Comparison of ENCODE assay signal across 14 cellular contexts in genomic region chr17:58641937-58642336, GRCh38. TPM values are rescaled to one million over a fixed set of nuclear protein-coding genes. Genes with fewer than 3 reads are reported as not detected.
DNase-seq lines count a peak whose midpoint lies in the region; ATAC-seq and TF ChIP-seq lines count a peak whose summit lies in the region.
"Had no signal": no experiment of that assay in that cellular context is flagged by ENCODE, and none has a peak within 500 bp of the region (broad histone marks: within the 10 kb centered on the region; RNA-seq: fewer than 3 reads in every experiment).

No MANE protein-coding gene starts in this region.

- peak overlapping the region in 10 of 11 experiments; percentile 9 to 51 (median 32); a peak in 16 of 22 replicates for H3K4me2 ChIP-seq in BLaER1 treated with 17β-estradiol and CSF1 and Interleukin-3, amounts not matched to agents 10 nM and 100 nM

- no peaks in the 10 kb centered on the region for H3K4me1 Mint-ChIP-seq in natural killer cell
- no peaks in the 10 kb centered on the region for H3K4me1 Mint-ChIP-seq in activated CD4-positive, alpha-beta T cell treated with anti-CD3 and anti-CD28 coated beads, Interleukin-2, amount 10 ng/mL, durations not matched to agents 7 days and 5 days

- POLR2A ChIA-PET in HEK293 (lab: Yijun Ruan, JAX) = interaction anchor here (5.7 kb wide), 1 partner anchor 10 kb away, joined by 55 read pairs; no protein-coding TSS in a partner anchor
- POLR2A ChIA-PET in activated CD4-positive, alpha-beta T cell treated with anti-CD3 and anti-CD28 coated beads, Interleukin-2, amount 10 ng/mL, durations not matched to agents 7 days and 5 days (lab: Charles Lee) = no interaction called here

- H3K27ac Mint-ChIP-seq in natural killer cell = no peak overlapping the region
- H3K27ac Mint-ChIP-seq in activated CD4-positive, alpha-beta T cell treated with anti-CD3 and anti-CD28 coated beads, Interleukin-2, amount 10 ng/mL, durations not matched to agents 7 days and 5 days = no peak overlapping the region

- intact Hi-C loops in natural killer cell (cut with micrococcal nuclease) = no loop called here

- DNase-seq in SK-MEL-5 (ENCODE audit: low read depth, low spot score) (peak; percentile 25), iris pigment epithelial cell (ENCODE audit: low read depth) (peak; percentile 15), mesenteric fat pad (ENCODE audit: low spot score) (no peak), DMS53 treated with DMSO at 0.1 percent for 48 hours (lab: John Stamatoyannopoulos, UW; ENCODE audit: unreplicated experiment) (no peak), natural killer cell (no peak)
- no peak for DNase-seq in activated CD4-positive, alpha-beta T cell treated with anti-CD3 and anti-CD28 coated beads, Interleukin-2, amount 10 ng/mL, durations not matched to agents 7 days and 5 days
- DNase-seq: NCI-H1048, NCI-H2107, NCI-H345, Right ventricle myocardium superior had no signal

- H3K27ac ChIP-seq in BLaER1 treated with 17β-estradiol and CSF1 and Interleukin-3, amounts not matched to agents 10 nM and 100 nM = peak overlapping the region in 4 of 11 experiments; percentile 23 to 56 (median 27); a peak in 8 of 22 replicates
- H3K27ac ChIP-seq in HEK293 (ENCODE audit: extremely low read depth, low read depth, low read length) = no peak overlapping the region
- H3K27ac ChIP-seq: C4-2B had no signal

- CTCF ChIA-PET in HEK293 (lab: Yijun Ruan, JAX) = interaction anchor here (0.6 kb wide), 1 partner anchor 123 kb away, joined by 4 read pairs; no protein-coding TSS in a partner anchor
- CTCF ChIA-PET in activated CD4-positive, alpha-beta T cell treated with anti-CD3 and anti-CD28 coated beads, Interleukin-2, amount 10 ng/mL, durations not matched to agents 7 days and 5 days (lab: Charles Lee) = interaction anchor here (2.1 kb wide), 1 partner anchor 10 kb away, joined by 8 read pairs; no protein-coding TSS in a partner anchor

- no peaks in the 10 kb centered on the region for H3K27me3 ChIP-seq in BLaER1 treated with 17β-estradiol and CSF1 and Interleukin-3, amounts not matched to agents 10 nM and 100 nM

- H3K9me3 ChIP-seq in BLaER1 treated with 17β-estradiol and CSF1 and Interleukin-3, amounts not matched to agents 10 nM and 100 nM (replicated peaks in 1 of 11) = no peaks in the 10 kb centered on the region
- H3K9me3 ChIP-seq in HEK293 (ENCODE audit: control insufficient read depth, insufficient read depth, low read depth, low read length) = no peaks in the 10 kb centered on the region

- H3K4me3 ChIP-seq in BLaER1 treated with 17β-estradiol and CSF1 and Interleukin-3, amounts not matched to agents 10 nM and 100 nM = no peak overlapping the region
- no peak overlapping the region for H3K4me3 ChIP-seq in HEK293 (ENCODE audit: low read depth, low read length)

- in situ Hi-C loops in SK-MEL-5 (cut with HindIII; ENCODE audit: low pct_unique_long_range_greater_than_20kb, low sequenced_read_pairs) = no loop called here

- no peak overlapping the region for H3K4me3 Mint-ChIP-seq in natural killer cell
- no peak overlapping the region for H3K4me3 Mint-ChIP-seq in activated CD4-positive, alpha-beta T cell treated with anti-CD3 and anti-CD28 coated beads, Interleukin-2, amount 10 ng/mL, durations not matched to agents 7 days and 5 days

- no peaks in the 10 kb centered on the region for H3K27me3 Mint-ChIP-seq in natural killer cell (ENCODE audit: low read depth in 2 of 2)
- no peaks in the 10 kb centered on the region for H3K27me3 Mint-ChIP-seq in activated CD4-positive, alpha-beta T cell treated with anti-CD3 and anti-CD28 coated beads, Interleukin-2, amount 10 ng/mL, durations not matched to agents 7 days and 5 days

- H3K36me3 Mint-ChIP-seq in natural killer cell = no peaks in the 10 kb centered on the region
- H3K36me3 Mint-ChIP-seq in activated CD4-positive, alpha-beta T cell treated with anti-CD3 and anti-CD28 coated beads, Interleukin-2, amount 10 ng/mL, durations not matched to agents 7 days and 5 days (ENCODE audit: low read depth) = no peaks in the 10 kb centered on the region

- H3K9ac ChIP-seq in BLaER1 treated with 17β-estradiol and CSF1 and Interleukin-3, amounts not matched to agents 10 nM and 100 nM = no peak overlapping the region

- H4K20me1 ChIP-seq in BLaER1 treated with 17β-estradiol and CSF1 and Interleukin-3, amounts not matched to agents 10 nM and 100 nM = no peaks in the 10 kb centered on the region

- TF ChIP-seq CTCF in HEK293 (tag by site-specific recombination; IDR thresholded peaks at IDR 0.05) = no peak
- TF ChIP-seq CTCF in natural killer cell (IDR thresholded peaks at IDR 0.05) = no peak

- peaks cover 0 to 20% (median 14%) of the 10 kb centered on the region in 10 experiments; a peak in 18 of 20 replicates for H3K4me1 ChIP-seq in BLaER1 treated with 17β-estradiol and CSF1 and Interleukin-3, amounts not matched to agents 10 nM and 100 nM
- H3K4me1 ChIP-seq in HEK293 (ENCODE audit: control insufficient read depth, insufficient read depth, low read length) = no peaks in the 10 kb centered on the region

- no peaks in the 10 kb centered on the region for H3K9me3 Mint-ChIP-seq in natural killer cell
- no peaks in the 10 kb centered on the region for H3K9me3 Mint-ChIP-seq in activated CD4-positive, alpha-beta T cell treated with anti-CD3 and anti-CD28 coated beads, Interleukin-2, amount 10 ng/mL, durations not matched to agents 7 days and 5 days

- no peak for ATAC-seq in natural killer cell
- ATAC-seq: Panc1 had no signal

- H3K36me3 ChIP-seq in BLaER1 treated with 17β-estradiol and CSF1 and Interleukin-3, amounts not matched to agents 10 nM and 100 nM = no peaks in the 10 kb centered on the region
- no peaks in the 10 kb centered on the region for H3K36me3 ChIP-seq in HEK293 (ENCODE audit: control insufficient read depth in 2 of 2, insufficient read depth in 1 of 2, low read length in 2 of 2)

TF ChIP-seq in HEK293, 187 proteins besides CTCF, POLR2A, EP300 and RAD21 (continues in another document):
- no peak for TF ChIP-seq ZBTB26 (tag by site-specific recombination; optimal IDR thresholded peaks at IDR 0.05)
- no peak for TF ChIP-seq ZNF585B (tag by site-specific recombination; IDR thresholded peaks at IDR 0.05)
- no peak for TF ChIP-seq ZNF335 (tag by site-specific recombination; conservative IDR thresholded peaks at IDR 0.05)
- no peak for TF ChIP-seq ZNF544 (tag by site-specific recombination; IDR thresholded peaks at IDR 0.05)
- TF ChIP-seq SP3 (tag by site-specific recombination; IDR thresholded peaks at IDR 0.05) = no peak
- peak; percentile 48; the same call in 1 of the 2 replicates for TF ChIP-seq BCL6B (tag by site-specific recombination; IDR thresholded peaks at IDR 0.05)
- no peak for TF ChIP-seq MZF1 (tag by site-specific recombination; IDR thresholded peaks at IDR 0.05; ENCODE audit: borderline replicate concordance)
- TF ChIP-seq BCL11A (tag by site-specific recombination; IDR thresholded peaks at IDR 0.05; ENCODE audit: low read depth) = no peak
- no peak; the same call in 1 of the 2 replicates for TF ChIP-seq OSR2 (tag by site-specific recombination; IDR thresholded peaks at IDR 0.05)
- no peak for TF ChIP-seq ZNF112 (tag by site-specific recombination; IDR thresholded peaks at IDR 0.05)
- no peak for TF ChIP-seq ZNF776 (tag by site-specific recombination; IDR thresholded peaks at IDR 0.05; ENCODE audit: borderline replicate concordance)

RNA-seq across cellular contexts. Expression of gene TEX14, which starts 49.9 kb away (rescaled TPM):
- total RNA-seq in SK-MEL-5 (2014; rRNA removed; shearing (Covaris generic)) = 0.55 and 2.9 TPM in 2 replicates
- polyA plus RNA-seq in SK-MEL-5 (2015; cell fraction: cytosol; rRNA removed) = 0.66 and 1.7 TPM in 2 replicates
- 1.6 and 2.2 TPM in 2 replicates for polyA plus RNA-seq in SK-MEL-5 (2015; cell fraction: nucleus; rRNA removed)
- total RNA-seq in mesenteric fat pad (0.10 TPM), natural killer cell (1 to 10 TPM in 1 of 3 donors, under 1 TPM in 2; 0.29 to 1.1 (median 0.89) TPM)
- total RNA-seq in activated CD4-positive, alpha-beta T cell treated with anti-CD3 and anti-CD28 coated beads, Interleukin-2, amount 10 ng/mL, durations not matched to agents 7 days and 5 days = under 1 TPM; 0.27 to 0.50 TPM

RNA-seq across cellular contexts. Expression of gene RAD51C, which starts 50.5 kb away (rescaled TPM):
- total RNA-seq in SK-MEL-5 (2014; rRNA removed; shearing (Covaris generic)) = 69.6 and 80.3 TPM in 2 replicates
- polyA plus RNA-seq in SK-MEL-5 (2015; cell fraction: cytosol; rRNA removed) = 69.4 and 69.8 TPM in 2 replicates
- 36.8 and 45.0 TPM in 2 replicates for polyA plus RNA-seq in SK-MEL-5 (2015; cell fraction: nucleus; rRNA removed)
- total RNA-seq in mesenteric fat pad (21.9 TPM), natural killer cell (10 to 100 TPM; 13.4 to 18.9 (median 17.1) TPM)
- total RNA-seq in activated CD4-positive, alpha-beta T cell treated with anti-CD3 and anti-CD28 coated beads, Interleukin-2, amount 10 ng/mL, durations not matched to agents 7 days and 5 days = 10 to 100 TPM; 62.7 to 65.8 TPM

Comparison
In these comparisons a context has a peak if more than half of its experiments do, and no peak if none do; other contexts are left out.
1. DNase-seq: peak in SK-MEL-5 (single experiment) and iris pigment epithelial cell (single experiment); none in mesenteric fat pad (single experiment), DMS53 treated with DMSO at 0.1 percent for 48 hours (single experiment), natural killer cell (single experiment) and activated CD4-positive, alpha-beta T cell treated with anti-CD3 and anti-CD28 coated beads, Interleukin-2, amount 10 ng/mL, durations not matched to agents 7 days and 5 days (single experiment).